13 cellular contexts compared by ENCODE assay signal in the genomic region with DNA sequence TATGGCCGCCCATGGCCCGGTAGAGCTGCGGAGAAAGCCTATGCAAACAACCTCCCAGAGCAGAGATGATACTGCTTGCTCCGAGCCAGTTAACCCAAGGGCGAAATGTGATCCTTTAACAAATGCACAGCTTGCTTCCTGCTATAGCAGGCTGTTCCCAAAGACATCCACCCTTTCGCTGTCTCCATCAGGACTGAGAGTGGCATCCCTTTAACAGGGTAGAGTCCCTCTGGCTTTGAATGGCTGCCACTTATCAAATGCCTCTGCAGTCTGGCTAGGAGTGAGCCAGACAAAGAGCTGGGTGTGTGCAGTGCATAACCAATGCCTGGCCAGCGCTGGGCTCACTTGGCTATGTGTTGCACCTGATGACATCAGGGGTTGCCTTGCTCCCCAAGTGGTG.
DNase-seq lines count a peak whose midpoint lies in the region; ATAC-seq and TF ChIP-seq lines count a peak whose summit lies in the region.
"Had no signal": no experiment of that assay in that cellular context is flagged by ENCODE, and none has a peak within 500 bp of the region (broad histone marks: within the 10 kb centered on the region; RNA-seq: fewer than 3 reads in every experiment).

No MANE protein-coding gene starts in this region.

- H3K4me3 ChIP-seq in transverse colon: no peak overlapping the region
- H3K4me3 ChIP-seq: HAP-1, tibial nerve had no signal

- no peaks in the 10 kb centered on the region for H3K4me1 ChIP-seq in transverse colon
- H3K4me1 ChIP-seq: HAP-1 had no signal

- H3K4me1 Mint-ChIP-seq in T-helper 2 cell treated with Interferon-gamma antibody and Interleukin-4, amounts not matched to agents 5 μg/mL and 100 μg/mL, for 36 hours (ENCODE audit: low read depth): no peaks in the 10 kb centered on the region

- TF ChIP-seq CTCF in transverse colon (IDR thresholded peaks at IDR 0.05): no peak

- no peaks in the 10 kb centered on the region for H3K9me3 Mint-ChIP-seq in T-helper 2 cell treated with Interferon-gamma antibody and Interleukin-4, amounts not matched to agents 5 μg/mL and 100 μg/mL, for 36 hours
- H3K9me3 Mint-ChIP-seq: natural killer cell treated with Interleukin-12 subunit alpha and Interleukin-12 subunit beta and Interleukin-15 and Interleukin-18, amount 100 ng/mL, for 72 hours had no signal

- WGBS in transverse colon (ENCODE audit: low coverage in 1 of 2), 2 donors: 70 to 81% methylated on average over 2 to 7 of the region's 7 CpGs

- H3K36me3 Mint-ChIP-seq in T-helper 2 cell treated with Interferon-gamma antibody and Interleukin-4, amounts not matched to agents 5 μg/mL and 100 μg/mL, for 36 hours (ENCODE audit: low read depth): no peaks in the 10 kb centered on the region
- H3K36me3 Mint-ChIP-seq: natural killer cell treated with Interleukin-12 subunit alpha and Interleukin-12 subunit beta and Interleukin-15 and Interleukin-18, amount 100 ng/mL, for 72 hours had no signal

- no peak overlapping the region for H3K27ac Mint-ChIP-seq in T-helper 2 cell treated with Interferon-gamma antibody and Interleukin-4, amounts not matched to agents 5 μg/mL and 100 μg/mL, for 36 hours
- H3K27ac Mint-ChIP-seq: natural killer cell treated with Interleukin-12 subunit alpha and Interleukin-12 subunit beta and Interleukin-15 and Interleukin-18, amount 100 ng/mL, for 72 hours had no signal

- in situ Hi-C loops in transverse colon (cut with MboI; ENCODE audit: low pct_ligation_motif_present in 1 of 4, low pct_unique_long_range_greater_than_20kb in 1 of 4, low sequenced_read_pairs in 3 of 4): no loop called here

- no peaks in the 10 kb centered on the region for H3K27me3 Mint-ChIP-seq in T-helper 2 cell treated with Interferon-gamma antibody and Interleukin-4, amounts not matched to agents 5 μg/mL and 100 μg/mL, for 36 hours (ENCODE audit: low read depth)

- no peak for TF ChIP-seq POLR2A in transverse colon (IDR thresholded peaks at IDR 0.05)

- H3K36me3 ChIP-seq in transverse colon: no peaks in the 10 kb centered on the region
- H3K36me3 ChIP-seq: HAP-1, tibial nerve had no signal

- H3K27me3 ChIP-seq in transverse colon: no peaks in the 10 kb centered on the region

- H3K27ac ChIP-seq in substantia nigra (ENCODE audit: low read depth, low read length, poor library complexity, severe bottlenecking) (peak overlapping the region; percentile 60), transverse colon (no peak overlapping the region)
- H3K27ac ChIP-seq: tibial nerve had no signal

- no peaks in the 10 kb centered on the region for H3K9me3 ChIP-seq in transverse colon
- H3K9me3 ChIP-seq: HAP-1, tibial nerve had no signal

- no peak overlapping the region for H3K4me3 Mint-ChIP-seq in T-helper 2 cell treated with Interferon-gamma antibody and Interleukin-4, amounts not matched to agents 5 μg/mL and 100 μg/mL, for 36 hours
- H3K4me3 Mint-ChIP-seq: natural killer cell treated with Interleukin-12 subunit alpha and Interleukin-12 subunit beta and Interleukin-15 and Interleukin-18, amount 100 ng/mL, for 72 hours had no signal

- ATAC-seq in esophagus mucosa: peak; percentile 49
- no peak for ATAC-seq in GM19324 (IDR thresholded peaks at IDR 0.05; ENCODE audit: low FRiP score, unreplicated experiment)
- ATAC-seq: natural killer cell treated with Interleukin-12 subunit alpha and Interleukin-12 subunit beta and Interleukin-15 and Interleukin-18, amount 100 ng/mL, for 72 hours had no signal

- intact Hi-C loops in transverse colon (cut with DNase I; ENCODE audit: low total_unique reads): no loop called here

- DNase-seq in NCI-H82 (lab: John Stamatoyannopoulos, UW) (peak; percentile 42), NCI-H82 treated with DMSO at 0.1 percent for 48 hours (lab: John Stamatoyannopoulos, UW; ENCODE audit: unreplicated experiment) (no peak), NCI-H510A (lab: John Stamatoyannopoulos, UW) (peak; percentile 28), substantia nigra (lab: John Stamatoyannopoulos, UW) (peak in 25 of 49 donors; percentile 5 to 57 (median 20)), transverse colon (no peak)
- no peak for DNase-seq in T-helper 2 cell treated with Interferon-gamma antibody and Interleukin-4, amounts not matched to agents 5 μg/mL and 100 μg/mL, for 36 hours (ENCODE audit: low spot score)
- DNase-seq: left cardiac atrium, NCI-H1930 had no signal

- no peak for TF ChIP-seq EP300 in transverse colon (IDR thresholded peaks at IDR 0.05; ENCODE audit: low read depth)

Comparison
In these comparisons a context has a peak if more than half of its experiments do, and no peak if none do; other contexts are left out.
1. DNase-seq: peak in NCI-H82 (single experiment), NCI-H510A (single experiment) and substantia nigra (25 of 49); none in NCI-H82 treated with DMSO at 0.1 percent for 48 hours (single experiment), T-helper 2 cell treated with Interferon-gamma antibody and Interleukin-4, amounts not matched to agents 5 μg/mL and 100 μg/mL, for 36 hours (single experiment) and transverse colon (single experiment).